ENCODE assay signal across 26 cellular contexts in the genomic region with DNA sequence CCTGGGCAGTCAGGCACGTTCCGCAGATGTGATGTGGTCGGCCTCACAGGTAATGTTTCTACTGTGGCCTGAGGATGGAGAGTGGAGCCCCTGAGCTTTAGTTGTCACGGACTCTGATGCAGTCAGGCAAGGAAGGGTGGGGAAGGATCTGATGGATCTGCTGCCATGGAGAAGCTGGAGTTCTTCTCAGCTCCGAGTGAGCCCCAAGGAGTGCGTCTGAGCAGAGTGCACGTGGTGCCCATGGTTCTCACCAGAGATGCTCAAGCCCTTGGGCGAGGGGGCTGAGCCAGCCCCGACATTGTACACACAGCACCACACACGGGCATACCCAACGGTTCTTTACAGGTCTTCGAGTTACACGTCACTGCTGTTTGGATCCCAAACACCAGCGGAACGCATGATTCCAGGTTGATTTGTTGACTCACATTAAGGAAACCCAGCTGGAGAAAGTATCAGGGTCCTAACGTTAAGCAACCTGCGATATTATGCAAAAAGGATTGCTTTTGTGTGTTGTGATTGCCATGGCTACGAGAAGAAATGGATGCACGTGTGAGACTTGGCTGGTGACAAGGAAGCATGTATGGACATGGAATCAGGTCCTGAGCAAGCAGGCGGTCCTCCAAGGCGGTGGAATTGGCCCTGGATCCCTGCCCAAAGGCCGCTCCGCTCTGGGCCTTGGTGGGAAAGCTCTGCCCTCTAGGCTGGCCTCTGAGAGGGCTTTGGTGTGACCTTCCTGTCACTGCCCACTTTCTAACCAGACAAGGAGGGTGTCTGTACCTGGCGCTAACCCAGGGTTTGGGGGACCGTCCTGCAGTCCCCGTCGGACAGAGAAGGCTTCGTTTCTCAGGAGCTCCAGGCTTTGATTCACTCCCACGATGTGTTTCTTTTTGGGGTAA.
DNase-seq lines count a peak whose midpoint lies in the region; ATAC-seq and TF ChIP-seq lines count a peak whose summit lies in the region.
"Had no signal": no experiment of that assay in that cellular context is flagged by ENCODE, and none has a peak within 500 bp of the region (broad histone marks: within the 10 kb centered on the region; RNA-seq: fewer than 3 reads in every experiment).

No MANE protein-coding gene starts in this region.

- H3K4me3 ChIP-seq in BLaER1 (no peak overlapping the region), stomach (no peak overlapping the region)
- H3K4me3 ChIP-seq: cardiac muscle cell, esophagus squamous epithelium, ovary, SJSA1 had no signal

- CTCF ChIA-PET in activated CD8-positive, alpha-beta memory T cell treated with anti-CD3 and anti-CD28 coated beads, Interleukin-2, amount 10 ng/mL, durations not matched to agents 7 days and 5 days (lab: Charles Lee): no interaction called here

- H4K20me1 ChIP-seq in BLaER1: peaks cover 21% of the 10 kb centered on the region; the same call in 1 of the 2 replicates

- WGBS in stomach, 5 donors: 95 to 97% (median 96%) methylated on average over 28 to 29 of the region's 29 CpGs

- H3K36me3 ChIP-seq in BLaER1: peaks cover 68% of the 10 kb centered on the region
- peaks cover 5 to 62% (median 23%) of the 10 kb centered on the region in 4 donors for H3K36me3 ChIP-seq in stomach
- H3K36me3 ChIP-seq: cardiac muscle cell, ovary, SJSA1 had no signal

- H3K27me3 ChIP-seq in BLaER1 (no peaks in the 10 kb centered on the region), stomach (no peaks in the 10 kb centered on the region)
- H3K27me3 ChIP-seq: cardiac muscle cell, esophagus squamous epithelium, ovary, SJSA1 had no signal

- no peaks in the 10 kb centered on the region for H3K4me1 Mint-ChIP-seq in activated CD8-positive, alpha-beta memory T cell treated with anti-CD3 and anti-CD28 coated beads, Interleukin-2, amount 10 ng/mL, durations not matched to agents 7 days and 5 days
- no peaks in the 10 kb centered on the region for H3K4me1 Mint-ChIP-seq in stimulated activated naive B cell treated with anti-CD40 and anti-IgM and Interleukin-4, amounts not matched to agents 10 μg/mL and 1 μg/mL and 100 μg/mL, for 72 hours
- H3K4me1 Mint-ChIP-seq: B cell; stimulated activated memory B cell treated with anti-CD40 and anti-IgM and Interleukin-4, amounts not matched to agents 10 μg/mL and 1 μg/mL and 100 μg/mL, for 72 hours had no signal

- H3K27me3 Mint-ChIP-seq in activated CD8-positive, alpha-beta memory T cell treated with anti-CD3 and anti-CD28 coated beads, Interleukin-2, amount 10 ng/mL, durations not matched to agents 7 days and 5 days: no peaks in the 10 kb centered on the region
- no peaks in the 10 kb centered on the region for H3K27me3 Mint-ChIP-seq in stimulated activated naive B cell treated with anti-CD40 and anti-IgM and Interleukin-4, amounts not matched to agents 10 μg/mL and 1 μg/mL and 100 μg/mL, for 72 hours
- H3K27me3 Mint-ChIP-seq: activated naive CD8-positive, alpha-beta T cell; B cell; stimulated activated memory B cell treated with anti-CD40 and anti-IgM and Interleukin-4, amounts not matched to agents 10 μg/mL and 1 μg/mL and 100 μg/mL, for 72 hours had no signal

- H3K27ac ChIP-seq in BLaER1: no peak overlapping the region
- H3K27ac ChIP-seq in stomach: no peak overlapping the region
- H3K27ac ChIP-seq: cardiac muscle cell, esophagus squamous epithelium, ovary, SJSA1 had no signal

- peak; percentile 29 for DNase-seq in activated CD8-positive, alpha-beta memory T cell treated with anti-CD3 and anti-CD28 coated beads, Interleukin-2, amount 10 ng/mL, durations not matched to agents 7 days and 5 days
- peak; percentile 39 for DNase-seq in left lobe of liver (ENCODE audit: low spot score)
- DNase-seq in stomach: peak; percentile 24
- DNase-seq in foreskin melanocyte: no peak
- no peak for DNase-seq in stimulated activated naive B cell treated with anti-CD40 and anti-IgM and Interleukin-4, amounts not matched to agents 10 μg/mL and 1 μg/mL and 100 μg/mL, for 72 hours
- no peak for DNase-seq in activated CD4-positive, alpha-beta T cell treated with anti-CD3 and anti-CD28 coated beads for 48 hours
- DNase-seq: activated CD4-positive, alpha-beta T cell treated with anti-CD3 and anti-CD28 coated beads, Interleukin-2, amount 50 U/mL, for 1 hour; DMS153; esophagus squamous epithelium; left cardiac atrium; mesendoderm; NCI-H1092 treated with DMSO at 0.1 percent for 48 hours; NCI-H2081; NCI-H226; ovary; right cardiac atrium; stimulated activated CD4-positive, alpha-beta T cell treated with anti-CD3 and anti-CD28 coated beads, Interleukin-12 subunit alpha, Interleukin-12 subunit beta, amount 100 ng/mL, for 4 hours; stimulated activated CD4-positive, alpha-beta T cell treated with anti-CD3 and anti-CD28 coated beads, Interleukin-4, amount 100 ng/mL, for 24 hours had no signal

- peaks cover 3% of the 10 kb centered on the region for H3K36me3 Mint-ChIP-seq in activated CD8-positive, alpha-beta memory T cell treated with anti-CD3 and anti-CD28 coated beads, Interleukin-2, amount 10 ng/mL, durations not matched to agents 7 days and 5 days
- peaks cover 33 to 43% of the 10 kb centered on the region in 2 donors for H3K36me3 Mint-ChIP-seq in stimulated activated naive B cell treated with anti-CD40 and anti-IgM and Interleukin-4, amounts not matched to agents 10 μg/mL and 1 μg/mL and 100 μg/mL, for 72 hours

- no peak for TF ChIP-seq EP300 in stomach (IDR thresholded peaks at IDR 0.05)

- no peaks in the 10 kb centered on the region for H3K9me3 ChIP-seq in BLaER1
- H3K9me3 ChIP-seq in stomach: no peaks in the 10 kb centered on the region
- H3K9me3 ChIP-seq: ovary had no signal

- no peak for TF ChIP-seq POLR2A in stomach (IDR thresholded peaks at IDR 0.05)

- no peak overlapping the region for H3K9ac ChIP-seq in BLaER1

- H3K9me3 Mint-ChIP-seq in activated CD8-positive, alpha-beta memory T cell treated with anti-CD3 and anti-CD28 coated beads, Interleukin-2, amount 10 ng/mL, durations not matched to agents 7 days and 5 days (ENCODE audit: low read depth): no peaks in the 10 kb centered on the region
- H3K9me3 Mint-ChIP-seq in stimulated activated naive B cell treated with anti-CD40 and anti-IgM and Interleukin-4, amounts not matched to agents 10 μg/mL and 1 μg/mL and 100 μg/mL, for 72 hours: peaks cover 0 to 1% of the 10 kb centered on the region in 2 donors
- H3K9me3 Mint-ChIP-seq: activated T-helper 2 cell treated with anti-CD3 and anti-CD28 coated beads, Interferon-gamma antibody, Interleukin-2, Interleukin-4, amounts not matched to agents 10 μg/mL and 5 μg/mL and 100 μg/mL, durations not matched to agents 14 hours and 24 hours and 36 hours; stimulated activated memory B cell treated with anti-CD40 and anti-IgM and Interleukin-4, amounts not matched to agents 10 μg/mL and 1 μg/mL and 100 μg/mL, for 72 hours had no signal

- H3K4me1 ChIP-seq in BLaER1 (peaks cover 18% of the 10 kb centered on the region), stomach (no peaks in the 10 kb centered on the region)
- H3K4me1 ChIP-seq: esophagus squamous epithelium, SJSA1 had no signal

- intact Hi-C loops in stomach (cut with DNase I; ENCODE audit: low total_unique reads): no loop called here

- no peak for TF ChIP-seq CTCF in stomach (IDR thresholded peaks at IDR 0.05)

- peak overlapping the region; percentile 48 for H3K4me2 ChIP-seq in BLaER1

- no peak for ATAC-seq in activated CD8-positive, alpha-beta memory T cell treated with anti-CD3 and anti-CD28 coated beads, Interleukin-2, amount 10 ng/mL, durations not matched to agents 7 days and 5 days
- no peak for ATAC-seq in left lobe of liver
- ATAC-seq in HG03039 (IDR thresholded peaks at IDR 0.05; ENCODE audit: unreplicated experiment): no peak
- no peak for ATAC-seq in stimulated activated naive B cell treated with anti-CD40 and anti-IgM and Interleukin-4, amounts not matched to agents 10 μg/mL and 1 μg/mL and 100 μg/mL, for 72 hours (replicated peaks)
- ATAC-seq: left cardiac atrium; right cardiac atrium; stimulated activated memory B cell treated with anti-CD40 and anti-IgM and Interleukin-4, amounts not matched to agents 10 μg/mL and 1 μg/mL and 100 μg/mL, for 72 hours had no signal

- no peak overlapping the region for H3K27ac Mint-ChIP-seq in activated CD8-positive, alpha-beta memory T cell treated with anti-CD3 and anti-CD28 coated beads, Interleukin-2, amount 10 ng/mL, durations not matched to agents 7 days and 5 days
- H3K27ac Mint-ChIP-seq in stimulated activated naive B cell treated with anti-CD40 and anti-IgM and Interleukin-4, amounts not matched to agents 10 μg/mL and 1 μg/mL and 100 μg/mL, for 72 hours: no peak overlapping the region
- H3K27ac Mint-ChIP-seq: activated naive CD8-positive, alpha-beta T cell; activated T-helper 2 cell treated with anti-CD3 and anti-CD28 coated beads, Interferon-gamma antibody, Interleukin-2, Interleukin-4, amounts not matched to agents 10 μg/mL and 5 μg/mL and 100 μg/mL, durations not matched to agents 14 hours and 24 hours and 36 hours; B cell; stimulated activated memory B cell treated with anti-CD40 and anti-IgM and Interleukin-4, amounts not matched to agents 10 μg/mL and 1 μg/mL and 100 μg/mL, for 72 hours had no signal

- H3K4me3 Mint-ChIP-seq in activated CD8-positive, alpha-beta memory T cell treated with anti-CD3 and anti-CD28 coated beads, Interleukin-2, amount 10 ng/mL, durations not matched to agents 7 days and 5 days: no peak overlapping the region
- H3K4me3 Mint-ChIP-seq in stimulated activated naive B cell treated with anti-CD40 and anti-IgM and Interleukin-4, amounts not matched to agents 10 μg/mL and 1 μg/mL and 100 μg/mL, for 72 hours: no peak overlapping the region
- H3K4me3 Mint-ChIP-seq: activated naive CD8-positive, alpha-beta T cell; B cell; stimulated activated memory B cell treated with anti-CD40 and anti-IgM and Interleukin-4, amounts not matched to agents 10 μg/mL and 1 μg/mL and 100 μg/mL, for 72 hours had no signal

Comparison
In these comparisons a context has a peak if more than half of its experiments do, and no peak if none do; other contexts are left out.
1. DNase-seq: peak in activated CD8-positive, alpha-beta memory T cell treated with anti-CD3 and anti-CD28 coated beads, Interleukin-2, amount 10 ng/mL, durations not matched to agents 7 days and 5 days (single experiment), left lobe of liver (single experiment) and stomach (single experiment); none in foreskin melanocyte (single experiment), stimulated activated naive B cell treated with anti-CD40 and anti-IgM and Interleukin-4, amounts not matched to agents 10 μg/mL and 1 μg/mL and 100 μg/mL, for 72 hours (single experiment) and activated CD4-positive, alpha-beta T cell treated with anti-CD3 and anti-CD28 coated beads for 48 hours (single experiment).